Comparison of ENCODE assay signal across 1 cellular context in genomic region chr12:132828706-132829534, GRCh38.
TF ChIP-seq lines count a peak whose summit lies in the region.

A gene with protein sequence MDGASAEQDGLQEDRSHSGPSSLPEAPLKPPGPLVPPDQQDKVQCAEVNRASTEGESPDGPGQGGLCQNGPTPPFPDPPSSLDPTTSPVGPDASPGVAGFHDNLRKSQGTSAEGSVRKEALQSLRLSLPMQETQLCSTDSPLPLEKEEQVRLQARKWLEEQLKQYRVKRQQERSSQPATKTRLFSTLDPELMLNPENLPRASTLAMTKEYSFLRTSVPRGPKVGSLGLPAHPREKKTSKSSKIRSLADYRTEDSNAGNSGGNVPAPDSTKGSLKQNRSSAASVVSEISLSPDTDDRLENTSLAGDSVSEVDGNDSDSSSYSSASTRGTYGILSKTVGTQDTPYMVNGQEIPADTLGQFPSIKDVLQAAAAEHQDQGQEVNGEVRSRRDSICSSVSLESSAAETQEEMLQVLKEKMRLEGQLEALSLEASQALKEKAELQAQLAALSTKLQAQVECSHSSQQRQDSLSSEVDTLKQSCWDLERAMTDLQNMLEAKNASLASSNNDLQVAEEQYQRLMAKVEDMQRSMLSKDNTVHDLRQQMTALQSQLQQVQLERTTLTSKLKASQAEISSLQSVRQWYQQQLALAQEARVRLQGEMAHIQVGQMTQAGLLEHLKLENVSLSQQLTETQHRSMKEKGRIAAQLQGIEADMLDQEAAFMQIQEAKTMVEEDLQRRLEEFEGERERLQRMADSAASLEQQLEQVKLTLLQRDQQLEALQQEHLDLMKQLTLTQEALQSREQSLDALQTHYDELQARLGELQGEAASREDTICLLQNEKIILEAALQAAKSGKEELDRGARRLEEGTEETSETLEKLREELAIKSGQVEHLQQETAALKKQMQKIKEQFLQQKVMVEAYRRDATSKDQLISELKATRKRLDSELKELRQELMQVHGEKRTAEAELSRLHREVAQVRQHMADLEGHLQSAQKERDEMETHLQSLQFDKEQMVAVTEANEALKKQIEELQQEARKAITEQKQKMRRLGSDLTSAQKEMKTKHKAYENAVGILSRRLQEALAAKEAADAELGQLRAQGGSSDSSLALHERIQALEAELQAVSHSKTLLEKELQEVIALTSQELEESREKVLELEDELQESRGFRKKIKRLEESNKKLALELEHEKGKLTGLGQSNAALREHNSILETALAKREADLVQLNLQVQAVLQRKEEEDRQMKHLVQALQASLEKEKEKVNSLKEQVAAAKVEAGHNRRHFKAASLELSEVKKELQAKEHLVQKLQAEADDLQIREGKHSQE (N-terminal part only) (minus strand): TSS chr12:132828869. CDS start chr12:132822128, 6,741 bp downstream.

TF ChIP-seq in K562, 482 proteins besides CTCF, POLR2A, EP300 and RAD21 (continued from another document and continues in another):
- TF ChIP-seq, protein P1, sequence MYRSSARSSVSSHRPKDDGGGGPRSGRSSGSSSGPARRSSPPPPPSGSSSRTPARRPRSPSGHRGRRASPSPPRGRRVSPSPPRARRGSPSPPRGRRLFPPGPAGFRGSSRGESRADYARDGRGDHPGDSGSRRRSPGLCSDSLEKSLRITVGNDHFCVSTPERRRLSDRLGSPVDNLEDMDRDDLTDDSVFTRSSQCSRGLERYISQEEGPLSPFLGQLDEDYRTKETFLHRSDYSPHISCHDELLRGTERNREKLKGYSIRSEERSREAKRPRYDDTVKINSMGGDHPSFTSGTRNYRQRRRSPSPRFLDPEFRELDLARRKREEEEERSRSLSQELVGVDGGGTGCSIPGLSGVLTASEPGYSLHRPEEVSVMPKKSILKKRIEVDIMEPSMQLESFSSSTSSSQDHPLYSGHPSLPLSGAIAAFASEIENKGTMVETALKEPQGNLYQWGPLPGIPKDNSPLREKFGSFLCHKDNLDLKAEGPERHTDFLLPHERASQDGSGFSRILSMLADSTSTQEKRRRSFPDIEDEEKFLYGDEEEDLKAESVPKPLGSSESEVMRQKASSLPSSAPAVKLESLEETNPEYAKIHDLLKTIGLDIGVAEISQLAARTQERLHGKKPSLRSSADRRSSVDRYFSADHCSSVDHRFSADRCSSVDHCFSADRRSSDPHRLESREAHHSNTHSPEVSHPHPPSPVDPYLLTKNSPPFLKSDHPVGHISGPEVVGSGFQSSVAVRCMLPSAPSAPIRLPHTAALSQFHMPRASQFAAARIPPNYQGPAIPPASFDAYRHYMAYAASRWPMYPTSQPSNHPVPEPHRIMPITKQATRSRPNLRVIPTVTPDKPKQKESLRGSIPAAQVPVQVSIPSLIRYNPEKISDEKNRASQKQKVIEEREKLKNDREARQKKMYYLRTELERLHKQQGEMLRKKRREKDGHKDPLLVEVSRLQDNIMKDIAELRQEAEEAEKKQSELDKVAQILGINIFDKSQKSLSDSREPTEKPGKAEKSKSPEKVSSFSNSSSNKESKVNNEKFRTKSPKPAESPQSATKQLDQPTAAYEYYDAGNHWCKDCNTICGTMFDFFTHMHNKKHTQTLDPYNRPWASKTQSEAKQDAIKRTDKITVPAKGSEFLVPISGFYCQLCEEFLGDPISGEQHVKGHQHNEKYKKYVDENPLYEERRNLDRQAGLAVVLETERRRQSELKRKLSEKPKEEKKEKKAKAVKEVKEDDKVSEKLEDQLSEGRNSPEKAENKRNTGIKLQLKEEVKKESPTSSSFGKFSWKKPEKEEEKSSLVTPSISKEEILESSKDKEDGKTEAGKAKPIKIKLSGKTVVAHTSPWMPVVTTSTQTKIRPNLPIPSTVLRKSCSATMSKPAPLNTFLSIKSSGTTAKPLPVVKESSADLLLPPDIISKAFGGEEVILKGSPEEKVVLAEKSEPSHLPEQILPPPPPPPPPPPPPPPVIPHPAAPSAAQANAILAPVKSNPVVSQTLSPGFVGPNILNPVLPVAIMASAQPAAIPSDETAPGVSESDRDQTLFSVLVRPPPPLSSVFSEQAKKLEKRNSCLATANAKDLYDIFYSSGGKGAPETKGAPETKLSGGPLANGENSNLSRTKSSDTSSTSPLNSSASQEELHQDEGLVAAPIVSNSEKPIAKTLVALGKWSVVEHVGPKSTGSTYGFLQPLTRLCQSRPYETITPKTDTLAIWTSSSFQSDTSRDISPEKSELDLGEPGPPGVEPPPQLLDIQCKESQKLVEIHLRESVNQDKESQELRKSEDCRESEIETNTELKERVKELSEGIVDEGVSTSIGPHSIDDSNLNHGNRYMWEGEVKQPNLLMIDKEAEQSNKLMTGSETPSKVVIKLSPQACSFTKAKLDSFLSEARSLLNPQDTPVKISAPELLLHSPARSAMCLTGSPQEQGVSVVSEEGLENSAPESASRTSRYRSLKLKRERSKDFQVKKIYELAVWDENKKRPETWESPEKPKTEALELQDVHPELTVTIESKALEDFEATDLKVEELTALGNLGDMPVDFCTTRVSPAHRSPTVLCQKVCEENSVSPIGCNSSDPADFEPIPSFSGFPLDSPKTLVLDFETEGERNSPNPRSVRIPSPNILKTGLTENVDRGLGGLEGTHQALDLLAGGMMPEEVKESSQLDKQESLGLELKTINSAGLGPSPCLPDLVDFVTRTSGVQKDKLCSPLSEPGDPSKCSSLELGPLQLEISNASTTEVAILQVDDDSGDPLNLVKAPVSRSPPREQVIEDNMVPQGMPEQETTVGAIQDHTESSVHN (IDR thresholded peaks at IDR 0.05; ENCODE audit: borderline replicate concordance in 1 of 2, low read depth in 1 of 2) = peak in 1 of 2 experiments; percentile 80; a peak in 2 of 4 replicates
- TF ChIP-seq ZNF165 (CRISPR knock-in tag; IDR thresholded peaks at IDR 0.05; ENCODE audit: borderline replicate concordance) (peak; percentile 29; the same call in 1 of the 2 replicates), TCF7 (IDR thresholded peaks at IDR 0.05; ENCODE audit: borderline replicate concordance) (peak; percentile 40; the same call in 1 of the 2 replicates), E4F1 (CRISPR knock-in tag; IDR thresholded peaks at IDR 0.05; ENCODE audit: borderline replicate concordance) (0 out of 2 replicates have a peak, but pooled peaks have one; percentile 68), GABPB1 (CRISPR knock-in tag; IDR thresholded peaks at IDR 0.05) (peak; percentile 98), ZSCAN29 (IDR thresholded peaks at IDR 0.05) (no peak), PHF20 (IDR thresholded peaks at IDR 0.05; ENCODE audit: partially characterized antibody) (peak; percentile 99), TBL1XR1 (IDR thresholded peaks at IDR 0.05; ENCODE audit: low read length in 2 of 2) (peak in 1 of 2 experiments; percentile 68; a peak in 1 of 4 replicates), MAZ (CRISPR knock-in tag; conservative IDR thresholded peaks at IDR 0.05 in 1 of 2, IDR thresholded peaks at IDR 0.05 in 1 of 2) (peak; percentile 96 to 97), ZNF3 (CRISPR knock-in tag; IDR thresholded peaks at IDR 0.05) (no peak), ZNF384 (IDR thresholded peaks at IDR 0.05; ENCODE audit: low read depth, low read length) (peak; percentile 34; the same call in 1 of the 2 replicates), ZNF79 (CRISPR knock-in tag; IDR thresholded peaks at IDR 0.05; ENCODE audit: low read depth) (no peak), C11orf30 (IDR thresholded peaks at IDR 0.05; ENCODE audit: low read depth) (peak; percentile 99), EGR1 (conservative IDR thresholded peaks at IDR 0.05) (peak; percentile 30), SOX6 (IDR thresholded peaks at IDR 0.05) (peak; percentile 63; the same call in 1 of the 2 replicates), SIX5 (IDR thresholded peaks at IDR 0.05; ENCODE audit: borderline replicate concordance in 1 of 2, insufficient read depth in 1 of 2, low read depth in 1 of 2, low read length in 2 of 2) (peak; percentile 45 to 50; a peak in 3 of 4 replicates), HMGN3 (IDR thresholded peaks at IDR 0.05; ENCODE audit: borderline replicate concordance, extremely low read depth, insufficient read length, low read depth, low read length) (peak; percentile 33), CHD1 (IDR thresholded peaks at IDR 0.05; ENCODE audit: low read length) (no peak), MBD2 (IDR thresholded peaks at IDR 0.05; ENCODE audit: borderline replicate concordance, low read depth) (peak; percentile 18; the same call in 1 of the 2 replicates), TRIM24 (IDR thresholded peaks at IDR 0.05) (peak in 1 of 2 experiments; percentile 100; a peak in 2 of 4 replicates), TARDBP (IDR thresholded peaks at IDR 0.05) (0 out of 2 replicates have a peak, but pooled peaks have one; percentile 76), CHD2 (IDR thresholded peaks at IDR 0.05; ENCODE audit: low read depth, low read length) (no peak)
- TF ChIP-seq, protein P2, sequence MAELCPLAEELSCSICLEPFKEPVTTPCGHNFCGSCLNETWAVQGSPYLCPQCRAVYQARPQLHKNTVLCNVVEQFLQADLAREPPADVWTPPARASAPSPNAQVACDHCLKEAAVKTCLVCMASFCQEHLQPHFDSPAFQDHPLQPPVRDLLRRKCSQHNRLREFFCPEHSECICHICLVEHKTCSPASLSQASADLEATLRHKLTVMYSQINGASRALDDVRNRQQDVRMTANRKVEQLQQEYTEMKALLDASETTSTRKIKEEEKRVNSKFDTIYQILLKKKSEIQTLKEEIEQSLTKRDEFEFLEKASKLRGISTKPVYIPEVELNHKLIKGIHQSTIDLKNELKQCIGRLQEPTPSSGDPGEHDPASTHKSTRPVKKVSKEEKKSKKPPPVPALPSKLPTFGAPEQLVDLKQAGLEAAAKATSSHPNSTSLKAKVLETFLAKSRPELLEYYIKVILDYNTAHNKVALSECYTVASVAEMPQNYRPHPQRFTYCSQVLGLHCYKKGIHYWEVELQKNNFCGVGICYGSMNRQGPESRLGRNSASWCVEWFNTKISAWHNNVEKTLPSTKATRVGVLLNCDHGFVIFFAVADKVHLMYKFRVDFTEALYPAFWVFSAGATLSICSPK (IDR thresholded peaks at IDR 0.05; ENCODE audit: borderline replicate concordance) = no peak
- TF ChIP-seq, protein P3, sequence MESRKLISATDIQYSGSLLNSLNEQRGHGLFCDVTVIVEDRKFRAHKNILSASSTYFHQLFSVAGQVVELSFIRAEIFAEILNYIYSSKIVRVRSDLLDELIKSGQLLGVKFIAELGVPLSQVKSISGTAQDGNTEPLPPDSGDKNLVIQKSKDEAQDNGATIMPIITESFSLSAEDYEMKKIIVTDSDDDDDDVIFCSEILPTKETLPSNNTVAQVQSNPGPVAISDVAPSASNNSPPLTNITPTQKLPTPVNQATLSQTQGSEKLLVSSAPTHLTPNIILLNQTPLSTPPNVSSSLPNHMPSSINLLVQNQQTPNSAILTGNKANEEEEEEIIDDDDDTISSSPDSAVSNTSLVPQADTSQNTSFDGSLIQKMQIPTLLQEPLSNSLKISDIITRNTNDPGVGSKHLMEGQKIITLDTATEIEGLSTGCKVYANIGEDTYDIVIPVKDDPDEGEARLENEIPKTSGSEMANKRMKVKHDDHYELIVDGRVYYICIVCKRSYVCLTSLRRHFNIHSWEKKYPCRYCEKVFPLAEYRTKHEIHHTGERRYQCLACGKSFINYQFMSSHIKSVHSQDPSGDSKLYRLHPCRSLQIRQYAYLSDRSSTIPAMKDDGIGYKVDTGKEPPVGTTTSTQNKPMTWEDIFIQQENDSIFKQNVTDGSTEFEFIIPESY (CRISPR knock-in tag; IDR thresholded peaks at IDR 0.05) = peak; percentile 92
- TF ChIP-seq, protein P4, sequence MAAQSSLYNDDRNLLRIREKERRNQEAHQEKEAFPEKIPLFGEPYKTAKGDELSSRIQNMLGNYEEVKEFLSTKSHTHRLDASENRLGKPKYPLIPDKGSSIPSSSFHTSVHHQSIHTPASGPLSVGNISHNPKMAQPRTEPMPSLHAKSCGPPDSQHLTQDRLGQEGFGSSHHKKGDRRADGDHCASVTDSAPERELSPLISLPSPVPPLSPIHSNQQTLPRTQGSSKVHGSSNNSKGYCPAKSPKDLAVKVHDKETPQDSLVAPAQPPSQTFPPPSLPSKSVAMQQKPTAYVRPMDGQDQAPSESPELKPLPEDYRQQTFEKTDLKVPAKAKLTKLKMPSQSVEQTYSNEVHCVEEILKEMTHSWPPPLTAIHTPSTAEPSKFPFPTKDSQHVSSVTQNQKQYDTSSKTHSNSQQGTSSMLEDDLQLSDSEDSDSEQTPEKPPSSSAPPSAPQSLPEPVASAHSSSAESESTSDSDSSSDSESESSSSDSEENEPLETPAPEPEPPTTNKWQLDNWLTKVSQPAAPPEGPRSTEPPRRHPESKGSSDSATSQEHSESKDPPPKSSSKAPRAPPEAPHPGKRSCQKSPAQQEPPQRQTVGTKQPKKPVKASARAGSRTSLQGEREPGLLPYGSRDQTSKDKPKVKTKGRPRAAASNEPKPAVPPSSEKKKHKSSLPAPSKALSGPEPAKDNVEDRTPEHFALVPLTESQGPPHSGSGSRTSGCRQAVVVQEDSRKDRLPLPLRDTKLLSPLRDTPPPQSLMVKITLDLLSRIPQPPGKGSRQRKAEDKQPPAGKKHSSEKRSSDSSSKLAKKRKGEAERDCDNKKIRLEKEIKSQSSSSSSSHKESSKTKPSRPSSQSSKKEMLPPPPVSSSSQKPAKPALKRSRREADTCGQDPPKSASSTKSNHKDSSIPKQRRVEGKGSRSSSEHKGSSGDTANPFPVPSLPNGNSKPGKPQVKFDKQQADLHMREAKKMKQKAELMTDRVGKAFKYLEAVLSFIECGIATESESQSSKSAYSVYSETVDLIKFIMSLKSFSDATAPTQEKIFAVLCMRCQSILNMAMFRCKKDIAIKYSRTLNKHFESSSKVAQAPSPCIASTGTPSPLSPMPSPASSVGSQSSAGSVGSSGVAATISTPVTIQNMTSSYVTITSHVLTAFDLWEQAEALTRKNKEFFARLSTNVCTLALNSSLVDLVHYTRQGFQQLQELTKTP (IDR thresholded peaks at IDR 0.05; ENCODE audit: low read depth in 1 of 2, partially characterized antibody in 2 of 2) = peak; percentile 42 to 84
